16 cellular contexts compared by ENCODE assay signal in genomic region chr10:43775379-43775778, GRCh38.
"Had no signal": no experiment of that assay in that cellular context is flagged by ENCODE, and none has a peak within 500 bp of the region (broad histone marks: within the 10 kb centered on the region; RNA-seq: fewer than 3 reads in every experiment).

No MANE protein-coding gene starts in this region.

- H3K27me3 ChIP-seq: hepatocyte had no signal

- H3K4me3 ChIP-seq: coronary artery, hepatocyte, lung had no signal

- H3K27ac ChIP-seq: coronary artery, hepatocyte had no signal

- DNase-seq: effector CD4-positive, alpha-beta T cell; foreskin melanocyte; head of caudate nucleus; kidney; left cardiac atrium; left ventricle myocardium superior; naive thymus-derived CD8-positive, alpha-beta T cell; posterior cingulate gyrus; right cardiac atrium; small intestine; stimulated activated CD4-positive, alpha-beta T cell treated with anti-CD3 and anti-CD28 coated beads, Interleukin-12 subunit alpha, Interleukin-12 subunit beta, amount 100 ng/mL, for 4 hours; stimulated activated naive CD4-positive, alpha-beta T cell treated with Interleukin-2 at 50 U/mL for 16 hours; trophoblast cell had no signal
